In the genomic region with DNA sequence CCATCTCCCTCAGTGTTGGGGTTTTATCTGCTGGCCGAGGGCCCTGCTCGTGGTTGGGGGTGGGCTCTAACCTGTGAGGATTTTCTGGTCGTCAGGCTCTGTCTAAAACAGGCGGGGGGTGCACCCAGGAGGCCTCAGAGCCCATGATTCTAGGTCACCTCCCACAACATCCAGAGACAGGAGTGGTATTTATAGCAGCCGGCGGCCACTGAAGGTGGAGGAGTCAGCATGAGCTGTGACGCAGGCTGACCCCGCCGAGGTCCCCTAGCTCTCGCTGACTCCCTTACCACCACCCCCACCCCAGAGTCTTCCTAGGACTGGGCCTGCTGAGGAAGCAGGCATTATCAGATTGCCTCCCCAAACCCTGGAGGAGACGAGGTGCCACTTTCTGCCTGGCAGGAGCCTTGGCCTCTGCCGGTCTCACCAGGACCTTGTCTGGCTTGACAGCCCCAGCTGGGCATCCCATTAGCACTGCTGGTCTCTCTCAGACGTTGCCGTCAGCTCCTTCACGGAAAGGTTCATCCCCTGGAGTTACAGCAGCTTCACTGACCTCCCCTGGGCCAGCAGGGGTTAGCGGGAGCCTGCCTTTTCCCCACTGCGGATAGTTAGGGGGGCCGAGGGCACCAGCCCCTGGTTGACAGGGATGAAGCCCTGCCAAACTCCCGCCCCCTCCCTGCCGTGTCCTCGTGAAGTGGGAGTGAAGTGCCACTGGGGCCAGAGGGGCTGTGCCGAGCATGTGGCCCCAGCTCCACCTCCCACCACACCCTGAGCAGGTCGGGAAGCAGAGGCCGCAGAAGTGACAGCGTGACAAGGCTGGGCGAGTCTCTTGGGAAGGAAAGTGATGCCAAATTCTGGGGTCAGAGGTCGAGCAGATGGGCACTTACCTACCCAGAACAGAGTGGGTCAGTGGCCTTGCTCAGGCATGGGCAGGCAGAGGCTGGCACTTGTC, we compare ENCODE assay signal across 15 cellular contexts.
"Had no signal": no experiment of that assay in that cellular context is flagged by ENCODE, and none has a peak within 500 bp of the region (broad histone marks: within the 10 kb centered on the region; RNA-seq: fewer than 3 reads in every experiment).

No MANE protein-coding gene starts in this region.

- H3K27ac ChIP-seq: breast epithelium, skin epidermis, thyroid gland, uterus, VCaP had no signal

- H3K9me3 ChIP-seq: breast epithelium, gastrocnemius medialis, thyroid gland, uterus had no signal

- H3K9me3 Mint-ChIP-seq: activated CD4-positive, alpha-beta memory T cell treated with anti-CD3 and anti-CD28 coated beads for 36 hours; activated naive CD8-positive, alpha-beta T cell treated with anti-CD3 and anti-CD28 coated beads for 36 hours; natural killer cell treated with Interleukin-12 subunit alpha and Interleukin-12 subunit beta and Interleukin-15 and Interleukin-18, amount 100 ng/mL, for 72 hours had no signal

- H3K36me3 ChIP-seq: breast epithelium, gastrocnemius medialis, thyroid gland, uterus had no signal

- H3K27ac Mint-ChIP-seq: activated CD4-positive, alpha-beta memory T cell treated with anti-CD3 and anti-CD28 coated beads for 36 hours; activated naive CD8-positive, alpha-beta T cell treated with anti-CD3 and anti-CD28 coated beads for 36 hours; natural killer cell treated with Interleukin-12 subunit alpha and Interleukin-12 subunit beta and Interleukin-15 and Interleukin-18, amount 100 ng/mL, for 72 hours had no signal

- H3K4me1 Mint-ChIP-seq: activated naive CD8-positive, alpha-beta T cell treated with anti-CD3 and anti-CD28 coated beads for 36 hours had no signal

- H3K4me3 ChIP-seq: breast epithelium, gastrocnemius medialis, skin epidermis, thyroid gland, uterus had no signal

- DNase-seq: activated CD4-positive, alpha-beta memory T cell treated with anti-CD3 and anti-CD28 coated beads for 36 hours; activated gamma-delta T cell treated with Interleukin-2 at 50 U/mL for 16 hours; activated naive CD8-positive, alpha-beta T cell treated with anti-CD3 and anti-CD28 coated beads for 36 hours; activated T-cell treated with anti-CD3 and anti-CD28 coated beads, Interleukin-2, amount 50 U/mL, for 48 hours; gastrocnemius medialis; hippocampal formation; kidney glomerular epithelial cell; stimulated activated CD4-positive, alpha-beta T cell treated with anti-CD3 and anti-CD28 coated beads, Interleukin-4, amount 100 ng/mL, for 4 hours; T1000; thyroid gland; uterus had no signal

- H3K27me3 ChIP-seq: breast epithelium, gastrocnemius medialis, thyroid gland, uterus had no signal

- H3K4me3 Mint-ChIP-seq: activated CD4-positive, alpha-beta memory T cell treated with anti-CD3 and anti-CD28 coated beads for 36 hours; activated naive CD8-positive, alpha-beta T cell treated with anti-CD3 and anti-CD28 coated beads for 36 hours; natural killer cell treated with Interleukin-12 subunit alpha and Interleukin-12 subunit beta and Interleukin-15 and Interleukin-18, amount 100 ng/mL, for 72 hours had no signal

- H3K27me3 Mint-ChIP-seq: activated CD4-positive, alpha-beta memory T cell treated with anti-CD3 and anti-CD28 coated beads for 36 hours; activated naive CD8-positive, alpha-beta T cell treated with anti-CD3 and anti-CD28 coated beads for 36 hours had no signal

- H3K4me1 ChIP-seq: breast epithelium, thyroid gland, uterus had no signal

- H3K36me3 Mint-ChIP-seq: activated CD4-positive, alpha-beta memory T cell treated with anti-CD3 and anti-CD28 coated beads for 36 hours; activated naive CD8-positive, alpha-beta T cell treated with anti-CD3 and anti-CD28 coated beads for 36 hours; natural killer cell treated with Interleukin-12 subunit alpha and Interleukin-12 subunit beta and Interleukin-15 and Interleukin-18, amount 100 ng/mL, for 72 hours had no signal
